In genomic region chr18:51195086-51195601, GRCh38 we compare ENCODE assay signal across 8 cellular contexts. TPM values are rescaled to one million over a fixed set of nuclear protein-coding genes. Genes with fewer than 3 reads are reported as not detected.
DNase-seq lines count a peak whose midpoint lies in the region; ATAC-seq and TF ChIP-seq lines count a peak whose summit lies in the region.

No MANE protein-coding gene starts in this region.

- peaks cover 51% of the 10 kb centered on the region for H3K4me1 Mint-ChIP-seq in activated CD4-positive, alpha-beta T cell treated with anti-CD3 and anti-CD28 coated beads for 36 hours
- peaks cover 59% of the 10 kb centered on the region for H3K4me1 Mint-ChIP-seq in activated B cell treated with CpG ODN at 0.5 μM for 24 hours

- H3K27ac ChIP-seq in iPS-18a (ENCODE audit: low read length) = peak overlapping the region; percentile 68

- DNase-seq in activated CD4-positive, alpha-beta T cell treated with anti-CD3 and anti-CD28 coated beads for 36 hours = no peak
- no peak for DNase-seq in activated CD4-positive, alpha-beta T cell treated with anti-CD3 and anti-CD28 coated beads, Interleukin-2, amount 50 U/mL, for 1 hour
- DNase-seq in activated B cell treated with CpG ODN at 0.5 μM for 24 hours = no peak
- DNase-seq in superior temporal gyrus (ENCODE audit: extremely low spot score) = peak; percentile 25
- DNase-seq in GM13976 (ENCODE audit: low spot score) = no peak
- DNase-seq in NCI-H2196 treated with DMSO at 0.1 percent for 48 hours (lab: John Stamatoyannopoulos, UW; ENCODE audit: unreplicated experiment) = no peak
- DNase-seq in kidney tubule cell (ENCODE audit: low spot score) = no peak

- peak overlapping the region; percentile 93 for H3K4me3 ChIP-seq in iPS-18a (ENCODE audit: low read length)

- peak; percentile 1 for ATAC-seq in activated CD4-positive, alpha-beta T cell treated with anti-CD3 and anti-CD28 coated beads for 36 hours
- ATAC-seq in activated B cell treated with CpG ODN at 0.5 μM for 24 hours (ENCODE audit: low read depth) = no peak

- in situ Hi-C loops in GM13976 (cut with MboI; ENCODE audit: low sequenced_read_pairs, unreplicated experiment) = no loop called here

- H3K9me3 Mint-ChIP-seq in activated CD4-positive, alpha-beta T cell treated with anti-CD3 and anti-CD28 coated beads for 36 hours (ENCODE audit: low read depth) = peaks cover 3% of the 10 kb centered on the region
- H3K9me3 Mint-ChIP-seq in activated B cell treated with CpG ODN at 0.5 μM for 24 hours = no peaks in the 10 kb centered on the region

- H3K9me3 ChIP-seq in iPS-18a (ENCODE audit: control insufficient read depth, low read depth, low read length) = no peaks in the 10 kb centered on the region

- no peaks in the 10 kb centered on the region for H3K27me3 Mint-ChIP-seq in activated CD4-positive, alpha-beta T cell treated with anti-CD3 and anti-CD28 coated beads for 36 hours
- H3K27me3 Mint-ChIP-seq in activated B cell treated with CpG ODN at 0.5 μM for 24 hours = no peaks in the 10 kb centered on the region

- intact Hi-C loops in activated CD4-positive, alpha-beta T cell treated with anti-CD3 and anti-CD28 coated beads for 36 hours (cut with DNase I, micrococcal nuclease) = loop anchor here (1.0 to 5.0 kb wide), 3 partner anchors 85 to 168 kb away; no protein-coding TSS in a partner anchor
- intact Hi-C loops in activated B cell treated with CpG ODN at 0.5 μM for 24 hours (cut with micrococcal nuclease) = loop anchor here (2.0 to 5.0 kb wide), 4 partner anchors 118 to 1708 kb away; partner anchors contain the start of genes C18orf32 and MRO

- TF ChIP-seq CTCF in activated B cell treated with CpG ODN at 0.5 μM for 24 hours (IDR thresholded peaks at IDR 0.05) (no peak), GM13976 (IDR thresholded peaks at IDR 0.05; ENCODE audit: borderline replicate concordance, control extremely low read depth, extremely low read depth, insufficient read depth, missing control alignments) (no peak)

- H3K4me3 Mint-ChIP-seq in activated CD4-positive, alpha-beta T cell treated with anti-CD3 and anti-CD28 coated beads for 36 hours = peak overlapping the region; percentile 95
- H3K4me3 Mint-ChIP-seq in activated B cell treated with CpG ODN at 0.5 μM for 24 hours = peak overlapping the region; percentile 96

- POLR2A ChIA-PET in activated CD4-positive, alpha-beta T cell treated with anti-CD3 and anti-CD28 coated beads for 36 hours (lab: Charles Lee) = interaction anchor here (0.6 to 2.0 kb wide), 5 partner anchors 9 to 83 kb away, joined by 3 to 5 read pairs (median 3); no protein-coding TSS in a partner anchor
- POLR2A ChIA-PET in activated B cell treated with CpG ODN at 0.5 μM for 24 hours (lab: Charles Lee) = interaction anchor here (0.9 to 5.1 kb wide), 7 partner anchors 8 to 359 kb away, joined by 3 to 113 read pairs (median 8); partner anchors contain the start of gene SMAD4

- CTCF ChIA-PET in activated CD4-positive, alpha-beta T cell treated with anti-CD3 and anti-CD28 coated beads for 36 hours (lab: Charles Lee) = interaction anchor here (0.9 to 1.1 kb wide), 3 partner anchors 10 to 88 kb away, joined by 3 to 5 read pairs (median 3); no protein-coding TSS in a partner anchor
- CTCF ChIA-PET in activated B cell treated with CpG ODN at 0.5 μM for 24 hours (lab: Charles Lee) = interaction anchor here (0.7 to 2.9 kb wide), 4 partner anchors 9 to 144 kb away, joined by 3 to 8 read pairs (median 3); no protein-coding TSS in a partner anchor

- H3K36me3 Mint-ChIP-seq in activated CD4-positive, alpha-beta T cell treated with anti-CD3 and anti-CD28 coated beads for 36 hours (ENCODE audit: low read depth) = peaks cover 30% of the 10 kb centered on the region
- peaks cover 26% of the 10 kb centered on the region for H3K36me3 Mint-ChIP-seq in activated B cell treated with CpG ODN at 0.5 μM for 24 hours (ENCODE audit: low read depth)

- no peaks in the 10 kb centered on the region for H3K27me3 ChIP-seq in iPS-18a (ENCODE audit: control insufficient read depth, insufficient read depth, low read length)

- peaks cover 14% of the 10 kb centered on the region for H3K36me3 ChIP-seq in iPS-18a (ENCODE audit: control insufficient read depth, low read depth, low read length)

- H3K27ac Mint-ChIP-seq in activated CD4-positive, alpha-beta T cell treated with anti-CD3 and anti-CD28 coated beads for 36 hours = peak overlapping the region; percentile 94
- peak overlapping the region; percentile 96 for H3K27ac Mint-ChIP-seq in activated B cell treated with CpG ODN at 0.5 μM for 24 hours

- peak overlapping the region; percentile 91 for H3K9ac ChIP-seq in iPS-18a (ENCODE audit: low read length)

- peaks cover 38% of the 10 kb centered on the region for H3K4me1 ChIP-seq in iPS-18a (ENCODE audit: control insufficient read depth, low read depth, low read length)

RNA-seq across cellular contexts. Expression of gene MEX3C, which starts 2.3 kb away (rescaled TPM):
- 10 to 100 TPM; 46.7 to 66.9 TPM for total RNA-seq in activated CD4-positive, alpha-beta T cell treated with anti-CD3 and anti-CD28 coated beads for 36 hours
- 54.2 and 57.4 TPM in 2 replicates for total RNA-seq in activated B cell treated with CpG ODN at 0.5 μM for 24 hours
